In the genomic region with DNA sequence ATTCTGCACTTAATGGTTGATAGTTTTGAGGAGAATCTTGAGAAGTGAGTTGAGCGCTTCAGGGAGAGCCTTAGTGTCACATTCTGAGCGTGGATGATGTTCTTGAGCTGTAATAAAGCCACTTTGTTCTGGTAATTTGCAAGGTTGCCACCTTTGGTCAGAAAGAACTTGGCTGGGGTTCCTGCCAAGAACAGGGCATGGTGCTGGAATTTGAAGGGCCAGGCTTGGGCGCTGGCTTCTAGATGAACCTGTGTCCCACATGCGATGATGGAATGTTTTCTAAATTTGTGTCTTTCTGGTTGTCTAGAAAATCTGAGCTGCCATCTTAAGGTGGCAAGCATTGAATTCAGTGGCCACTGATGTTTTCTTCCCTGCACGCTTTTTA, we compare ENCODE assay signal across 9 cellular contexts.
DNase-seq lines count a peak whose midpoint lies in the region; ATAC-seq and TF ChIP-seq lines count a peak whose summit lies in the region.
"Had no signal": no experiment of that assay in that cellular context is flagged by ENCODE, and none has a peak within 500 bp of the region (broad histone marks: within the 10 kb centered on the region; RNA-seq: fewer than 3 reads in every experiment).

No MANE protein-coding gene starts in this region.

- no peaks in the 10 kb centered on the region for H3K9me3 Mint-ChIP-seq in activated naive CD8-positive, alpha-beta T cell treated with anti-CD3 and anti-CD28 coated beads, Interleukin-2, amount 10 ng/mL, durations not matched to agents 7 days and 5 days
- H3K9me3 Mint-ChIP-seq: activated T-cell treated with anti-CD3 and anti-CD28 coated beads, Interleukin-2, amount 50 U/mL, for 72 hours had no signal

- DNase-seq in M059J (ENCODE audit: low read depth), result peak; percentile 51
- no peak for DNase-seq in activated naive CD8-positive, alpha-beta T cell treated with anti-CD3 and anti-CD28 coated beads, Interleukin-2, amount 10 ng/mL, durations not matched to agents 7 days and 5 days
- DNase-seq in smooth muscle cell (lab: John Stamatoyannopoulos, UW; ENCODE audit: unreplicated experiment), result no peak
- no peak for DNase-seq in GM13976 (ENCODE audit: low spot score)
- DNase-seq in stimulated activated naive CD4-positive, alpha-beta T cell (lab: John Stamatoyannopoulos, UW), result no peak
- no peak for DNase-seq in lower leg skin (ENCODE audit: low spot score in 2 of 2)
- no peak for DNase-seq in NCI-H82 treated with DMSO at 0.1 percent for 48 hours (lab: John Stamatoyannopoulos, UW; ENCODE audit: unreplicated experiment)

- POLR2A ChIA-PET in activated naive CD8-positive, alpha-beta T cell treated with anti-CD3 and anti-CD28 coated beads, Interleukin-2, amount 10 ng/mL, durations not matched to agents 7 days and 5 days (lab: Charles Lee), result interaction anchor here (0.6 to 7.1 kb wide), 2 partner anchors 25 to 40 kb away, joined by 3 to 61 read pairs; no protein-coding TSS in a partner anchor

- H3K27ac ChIP-seq in layer of hippocampus (ENCODE audit: low read depth, low read length) (peak overlapping the region; percentile 16), smooth muscle cell (ENCODE audit: low read depth) (peak overlapping the region; percentile 57)

- in situ Hi-C loops in GM13976 (cut with MboI; ENCODE audit: low sequenced_read_pairs, unreplicated experiment), result no loop called here

- 98% methylated on average over 5 of the region's 5 CpGs for WGBS in smooth muscle cell (ENCODE audit: low lambda C conversion rate)
- 61 to 74% methylated on average over 5 of the region's 5 CpGs for WGBS in lower leg skin, 2 donors

- H3K27me3 Mint-ChIP-seq in activated naive CD8-positive, alpha-beta T cell treated with anti-CD3 and anti-CD28 coated beads, Interleukin-2, amount 10 ng/mL, durations not matched to agents 7 days and 5 days, result no peaks in the 10 kb centered on the region

- H3K4me3 ChIP-seq in smooth muscle cell, result no peak overlapping the region
- no peak overlapping the region for H3K4me3 ChIP-seq in lower leg skin (ENCODE audit: low read depth, poor library complexity, severe bottlenecking)

- no peak for TF ChIP-seq POLR2A in lower leg skin (IDR thresholded peaks at IDR 0.05)

- H3K36me3 ChIP-seq in smooth muscle cell (ENCODE audit: low read depth), result no peaks in the 10 kb centered on the region

- TF ChIP-seq CTCF in smooth muscle cell (IDR thresholded peaks at IDR 0.05; ENCODE audit: borderline replicate concordance, insufficient read depth, poor library complexity, severe bottlenecking) (no peak), GM13976 (IDR thresholded peaks at IDR 0.05; ENCODE audit: borderline replicate concordance, control extremely low read depth, extremely low read depth, insufficient read depth, missing control alignments) (no peak), lower leg skin (IDR thresholded peaks at IDR 0.05) (no peak)

- H3K4me1 ChIP-seq in smooth muscle cell (ENCODE audit: low read depth), result peaks cover 2% of the 10 kb centered on the region

- no peaks in the 10 kb centered on the region for H3K9me3 ChIP-seq in smooth muscle cell (replicated peaks; ENCODE audit: low read depth)

- no peak overlapping the region for H2AFZ ChIP-seq in smooth muscle cell (ENCODE audit: low read depth)

- peak overlapping the region; percentile 55 for H3K27ac Mint-ChIP-seq in activated naive CD8-positive, alpha-beta T cell treated with anti-CD3 and anti-CD28 coated beads, Interleukin-2, amount 10 ng/mL, durations not matched to agents 7 days and 5 days

- peaks cover 85% of the 10 kb centered on the region for H3K4me1 Mint-ChIP-seq in activated naive CD8-positive, alpha-beta T cell treated with anti-CD3 and anti-CD28 coated beads, Interleukin-2, amount 10 ng/mL, durations not matched to agents 7 days and 5 days

- peaks cover 27% of the 10 kb centered on the region for H3F3A ChIP-seq in smooth muscle cell (ENCODE audit: low read depth)

- no peak overlapping the region for H3K9ac ChIP-seq in smooth muscle cell (ENCODE audit: low read depth)

- peaks cover 39% of the 10 kb centered on the region for H3K36me3 Mint-ChIP-seq in activated naive CD8-positive, alpha-beta T cell treated with anti-CD3 and anti-CD28 coated beads, Interleukin-2, amount 10 ng/mL, durations not matched to agents 7 days and 5 days

- no peak for ATAC-seq in activated naive CD8-positive, alpha-beta T cell treated with anti-CD3 and anti-CD28 coated beads, Interleukin-2, amount 10 ng/mL, durations not matched to agents 7 days and 5 days (ENCODE audit: low read depth)

- peaks cover 98% of the 10 kb centered on the region for H4K20me1 ChIP-seq in smooth muscle cell (ENCODE audit: low read depth)

- no peak overlapping the region for H3K4me2 ChIP-seq in smooth muscle cell

- no peak overlapping the region for H3K4me3 Mint-ChIP-seq in activated naive CD8-positive, alpha-beta T cell treated with anti-CD3 and anti-CD28 coated beads, Interleukin-2, amount 10 ng/mL, durations not matched to agents 7 days and 5 days

- intact Hi-C loops in lower leg skin (cut with DNase I; ENCODE audit: low total_unique reads), result no loop called here

- H3K27me3 ChIP-seq in layer of hippocampus (ENCODE audit: control insufficient read depth, insufficient read depth, low read length), result no peaks in the 10 kb centered on the region
- H3K27me3 ChIP-seq in smooth muscle cell (ENCODE audit: low read depth), result no peaks in the 10 kb centered on the region

- H3K79me2 ChIP-seq in smooth muscle cell (ENCODE audit: low read depth), result peaks cover 100% of the 10 kb centered on the region
